ENCODE assay signal across 16 cellular contexts in the genomic region with DNA sequence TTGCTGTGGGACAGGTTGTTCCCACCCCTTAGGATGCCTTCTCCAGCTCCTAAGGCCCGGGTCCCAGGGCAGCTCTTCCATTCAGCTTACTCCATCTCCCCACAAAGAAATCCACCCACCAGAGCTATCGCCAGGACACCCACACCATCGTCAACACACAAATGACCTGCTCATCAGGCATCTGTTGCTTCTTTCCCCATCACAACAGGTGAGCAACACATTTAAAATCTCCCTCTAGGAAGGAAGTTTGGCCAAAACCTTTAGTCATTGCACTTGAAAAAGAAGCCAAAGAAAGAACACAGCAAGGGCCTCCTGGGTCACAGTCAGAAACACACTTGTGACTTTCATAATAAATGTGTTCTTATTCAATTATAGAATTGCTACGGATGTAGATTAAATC.
DNase-seq lines count a peak whose midpoint lies in the region; ATAC-seq and TF ChIP-seq lines count a peak whose summit lies in the region.
"Had no signal": no experiment of that assay in that cellular context is flagged by ENCODE, and none has a peak within 500 bp of the region (broad histone marks: within the 10 kb centered on the region; RNA-seq: fewer than 3 reads in every experiment).

No MANE protein-coding gene starts in this region.

- H3K9me3 Mint-ChIP-seq in nephron = peaks cover 5% of the 10 kb centered on the region
- H3K9me3 Mint-ChIP-seq in activated naive CD4-positive, alpha-beta T cell treated with anti-CD3 and anti-CD28 coated beads for 36 hours = peaks cover 10% of the 10 kb centered on the region

- H3K27me3 ChIP-seq in HUES48 (ENCODE audit: control insufficient read depth, insufficient read depth, low read length) (no peaks in the 10 kb centered on the region), SJSA1 (replicated peaks) (no peaks in the 10 kb centered on the region), vagina (no peaks in the 10 kb centered on the region)

- no peaks in the 10 kb centered on the region for H3K36me3 ChIP-seq in HUES48 (ENCODE audit: control insufficient read depth, insufficient read depth, low read length)
- H3K36me3 ChIP-seq in SJSA1 = no peaks in the 10 kb centered on the region
- H3K36me3 ChIP-seq in vagina = no peaks in the 10 kb centered on the region

- H3K4me1 Mint-ChIP-seq in nephron = peaks cover 34% of the 10 kb centered on the region
- no peaks in the 10 kb centered on the region for H3K4me1 Mint-ChIP-seq in activated naive CD4-positive, alpha-beta T cell treated with anti-CD3 and anti-CD28 coated beads for 36 hours (ENCODE audit: low read depth)
- H3K4me1 Mint-ChIP-seq: B cell had no signal

- no peaks in the 10 kb centered on the region for H3K9me3 ChIP-seq in HUES48 (ENCODE audit: control insufficient read depth, insufficient read depth, low read length)
- no peaks in the 10 kb centered on the region for H3K9me3 ChIP-seq in SJSA1 (replicated peaks)
- no peaks in the 10 kb centered on the region for H3K9me3 ChIP-seq in vagina

- H3K9ac ChIP-seq in HUES48 (ENCODE audit: low read depth, low read length) = no peak overlapping the region

- peaks cover 4% of the 10 kb centered on the region for H3K4me1 ChIP-seq in HUES48 (ENCODE audit: control insufficient read depth, insufficient read depth, low read length)
- peaks cover 35% of the 10 kb centered on the region for H3K4me1 ChIP-seq in SJSA1 (replicated peaks)
- no peaks in the 10 kb centered on the region for H3K4me1 ChIP-seq in vagina

- H3K36me3 Mint-ChIP-seq in nephron (ENCODE audit: low read depth) = peaks cover 10% of the 10 kb centered on the region
- H3K36me3 Mint-ChIP-seq in activated naive CD4-positive, alpha-beta T cell treated with anti-CD3 and anti-CD28 coated beads for 36 hours (ENCODE audit: low read depth) = no peaks in the 10 kb centered on the region

- H3K27ac ChIP-seq in HUES48 (ENCODE audit: low read depth, low read length) = peak overlapping the region; percentile 66
- peak overlapping the region; percentile 24; the same call in 1 of the 2 replicates for H3K27ac ChIP-seq in SJSA1
- peak overlapping the region; percentile 24 for H3K27ac ChIP-seq in vagina
- H3K27ac ChIP-seq: HL-60 had no signal

- intact Hi-C loops in vagina (cut with DNase I) = no loop called here
- intact Hi-C loops in activated naive CD4-positive, alpha-beta T cell treated with anti-CD3 and anti-CD28 coated beads for 36 hours (cut with micrococcal nuclease) = no loop called here

- in situ Hi-C loops in KBM-7 (cut with MboI; ENCODE audit: low pct_unique_long_range_greater_than_20kb, low sequenced_read_pairs) = loop anchor here (25.0 kb wide), 1 partner anchor 177 kb away; no protein-coding TSS in a partner anchor

- DNase-seq in SJSA1 (ENCODE audit: low read depth in 1 of 2, low spot score in 2 of 2) (peak in 1 of 2 experiments; percentile 2), vagina (ENCODE audit: extremely low spot score in 2 of 2) (no peak), KBM-7 (no peak)
- DNase-seq in activated naive CD4-positive, alpha-beta T cell treated with anti-CD3 and anti-CD28 coated beads for 36 hours = no peak
- DNase-seq: ACHN; C1 segment of cervical spinal cord; CD4-positive, alpha-beta T cell; DMS153; DND-41; GDM1 had no signal

- CTCF ChIA-PET in activated naive CD4-positive, alpha-beta T cell treated with anti-CD3 and anti-CD28 coated beads for 36 hours (lab: Charles Lee) = no interaction called here

- TF ChIP-seq POLR2A in vagina (IDR thresholded peaks at IDR 0.05) = no peak

- H3K27me3 Mint-ChIP-seq in nephron (ENCODE audit: low read depth) = no peaks in the 10 kb centered on the region
- peaks cover 6% of the 10 kb centered on the region for H3K27me3 Mint-ChIP-seq in activated naive CD4-positive, alpha-beta T cell treated with anti-CD3 and anti-CD28 coated beads for 36 hours (ENCODE audit: low read depth)
- H3K27me3 Mint-ChIP-seq: CD4-positive, alpha-beta T cell had no signal

- H3K27ac Mint-ChIP-seq in nephron = peak overlapping the region; percentile 18 to 71 (median 41)
- H3K27ac Mint-ChIP-seq in activated naive CD4-positive, alpha-beta T cell treated with anti-CD3 and anti-CD28 coated beads for 36 hours = no peak overlapping the region
- H3K27ac Mint-ChIP-seq: B cell; CD4-positive, alpha-beta T cell had no signal

- TF ChIP-seq CTCF in nephron (IDR thresholded peaks at IDR 0.05; ENCODE audit: unreplicated experiment in 3 of 3) (no peak), vagina (IDR thresholded peaks at IDR 0.05) (no peak)

- H3K4me3 ChIP-seq in HUES48 (ENCODE audit: low read depth, low read length) (no peak overlapping the region), SJSA1 (no peak overlapping the region), vagina (no peak overlapping the region)

- no peak for ATAC-seq in GM21737 (IDR thresholded peaks at IDR 0.05; ENCODE audit: unreplicated experiment)
- ATAC-seq: HCT116 had no signal

- H3K4me3 Mint-ChIP-seq in nephron = no peak overlapping the region
- H3K4me3 Mint-ChIP-seq in activated naive CD4-positive, alpha-beta T cell treated with anti-CD3 and anti-CD28 coated beads for 36 hours = no peak overlapping the region
- H3K4me3 Mint-ChIP-seq: B cell; CD4-positive, alpha-beta T cell had no signal
